ENCODE assay signal across 23 cellular contexts in genomic region chr12:106035421-106035820, GRCh38.
"Had no signal": no experiment of that assay in that cellular context is flagged by ENCODE, and none has a peak within 500 bp of the region (broad histone marks: within the 10 kb centered on the region; RNA-seq: fewer than 3 reads in every experiment).

No MANE protein-coding gene starts in this region.

- H3K27ac ChIP-seq: epithelial cell of prostate, heart left ventricle, parathyroid adenoma, psoas muscle, right lobe of liver, spleen, testis, tibial nerve had no signal

- DNase-seq: cerebellar nuclear complex; effector memory CD8-positive, alpha-beta T cell; foreskin melanocyte; heart left ventricle; hippocampal formation; mammary epithelial cell; midbrain; occipital lobe; psoas muscle; retina; right lobe of liver; spleen; stimulated activated CD4-positive, alpha-beta T cell treated with anti-CD3 and anti-CD28 coated beads, Interleukin-15, amount 100 ng/mL, for 24 hours; stimulated activated CD4-positive, alpha-beta T cell treated with anti-CD3 and anti-CD28 coated beads, Interleukin-1b, Interleukin-23, amount 100 ng/mL, for 48 hours; stimulated activated CD4-positive, alpha-beta T cell treated with anti-CD3 and anti-CD28 coated beads, Interleukin-4, amount 100 ng/mL, for 24 hours; stimulated activated naive CD8-positive, alpha-beta T cell treated with anti-CD3 and anti-CD28 coated beads, Interleukin-15, amount 100 ng/mL, for 72 hours; testis had no signal

- H3K9ac ChIP-seq: parathyroid adenoma had no signal

- H3K4me1 ChIP-seq: spleen, testis had no signal

- H3K36me3 ChIP-seq: heart left ventricle, right lobe of liver, spleen, tibial nerve had no signal

- H3K4me3 ChIP-seq: heart left ventricle, psoas muscle, right lobe of liver, spleen, testis, tibial nerve had no signal

- H3K27me3 ChIP-seq: heart left ventricle, right lobe of liver, testis, tibial nerve had no signal

- ATAC-seq: effector memory CD8-positive, alpha-beta T cell; heart left ventricle; left lobe of liver; natural killer cell treated with Interleukin-12 subunit alpha and Interleukin-12 subunit beta and Interleukin-15 and Interleukin-18, amount 100 ng/mL, for 72 hours; psoas muscle; right lobe of liver; stimulated activated memory B cell treated with anti-CD40 and anti-IgM and Interleukin-4, amounts not matched to agents 10 μg/mL and 1 μg/mL and 100 μg/mL, for 72 hours; stimulated activated naive CD8-positive, alpha-beta T cell treated with anti-CD3 and anti-CD28 coated beads, Interleukin-15, amount 100 ng/mL, for 72 hours had no signal

- H2AFZ ChIP-seq: parathyroid adenoma had no signal

- H3K9me3 ChIP-seq: heart left ventricle, psoas muscle, right lobe of liver, spleen, testis, tibial nerve had no signal

- H3K79me2 ChIP-seq: parathyroid adenoma had no signal
